ENCODE assay signal across 8 cellular contexts in the genomic region with DNA sequence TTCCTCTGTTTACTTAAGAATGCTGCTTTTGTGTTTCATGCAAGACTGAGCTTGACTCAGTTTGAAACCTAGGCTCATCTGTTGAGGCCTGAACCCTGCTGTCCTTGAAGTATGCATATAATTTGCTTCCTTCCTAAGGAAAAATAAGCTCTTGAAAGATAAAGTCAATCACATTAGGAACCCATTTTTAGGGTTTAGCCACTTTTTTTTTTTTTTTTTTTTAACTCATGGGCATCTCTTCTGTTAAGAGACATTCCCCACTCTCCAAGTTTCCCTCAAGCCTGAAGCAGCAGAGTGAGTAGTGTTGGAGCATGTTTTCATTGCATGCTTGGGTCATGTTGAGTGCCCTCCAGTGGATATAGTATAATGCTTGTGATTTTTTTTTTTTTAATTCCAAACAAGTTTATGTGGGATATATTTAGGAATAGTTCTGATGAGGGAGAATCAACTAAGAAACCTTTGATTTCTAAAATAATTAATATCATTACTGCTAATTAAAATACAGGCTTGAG. TPM values are rescaled to one million over a fixed set of nuclear protein-coding genes. Genes with fewer than 3 reads are reported as not detected.
DNase-seq lines count a peak whose midpoint lies in the region; ATAC-seq and TF ChIP-seq lines count a peak whose summit lies in the region.

No MANE protein-coding gene starts in this region.

- H3K9ac ChIP-seq in SK-N-SH, result no peak overlapping the region
- H3K9ac ChIP-seq in fibroblast of lung (ENCODE audit: insufficient read depth, low read length), result no peak overlapping the region

- peak; percentile 63 for TF ChIP-seq RAD21 in SK-N-SH (IDR thresholded peaks at IDR 0.05; ENCODE audit: low read length)

- H3K4me3 ChIP-seq in HFF-Myc (replicated peaks; ENCODE audit: low read depth, low read length) (peak overlapping the region; percentile 16; the same call in 1 of the 2 replicates), SK-N-SH (ENCODE audit: low read depth in 2 of 2, low read length in 1 of 2) (peak overlapping the region in 1 of 2 experiments; percentile 85; a peak in 3 of 4 replicates), fibroblast of lung (replicated peaks in 1 of 4; ENCODE audit: control extremely low read depth in 1 of 4, insufficient read depth in 1 of 4, low read depth in 3 of 4, low read length in 4 of 4) (peak overlapping the region in 3 of 4 experiments; percentile 68 to 98 (median 76))

- no peaks in the 10 kb centered on the region for H3K9me2 ChIP-seq in SK-N-SH

- H3K4me1 ChIP-seq in SK-N-SH (ENCODE audit: control insufficient read depth in 1 of 2, insufficient read depth in 2 of 2, low read depth in 1 of 2, low read length in 1 of 2) (peaks cover 13 to 16% of the 10 kb centered on the region in 2 experiments; a peak in 3 of 4 replicates), fibroblast of lung (ENCODE audit: control insufficient read depth, extremely low read depth, insufficient read depth, low read length) (peaks cover 14% of the 10 kb centered on the region)

- H2AFZ ChIP-seq in SK-N-SH (ENCODE audit: low read depth) (no peak overlapping the region), fibroblast of lung (ENCODE audit: low read length) (no peak overlapping the region)

- TF ChIP-seq EP300 in SK-N-SH (IDR thresholded peaks at IDR 0.05; ENCODE audit: borderline replicate concordance in 1 of 2, low read depth in 1 of 2, low read length in 1 of 2), result no peak

- H3K9me3 ChIP-seq in SK-N-SH (no peaks in the 10 kb centered on the region), fibroblast of lung (ENCODE audit: control insufficient read depth, insufficient read depth, low read depth, low read length) (no peaks in the 10 kb centered on the region)

- H4K20me1 ChIP-seq in SK-N-SH (ENCODE audit: insufficient read depth) (peaks cover 80% of the 10 kb centered on the region), fibroblast of lung (ENCODE audit: control insufficient read depth, extremely low read depth, insufficient read depth, low read length) (peaks cover 9% of the 10 kb centered on the region)

- peak overlapping the region; percentile 29 to 39; a peak in 2 of 4 replicates for H3K27ac ChIP-seq in SK-N-SH (ENCODE audit: low read depth in 2 of 2, low read length in 1 of 2)
- H3K27ac ChIP-seq in fibroblast of lung (ENCODE audit: insufficient read depth, low read length), result no peak overlapping the region

- POLR2A ChIA-PET in SK-N-SH (lab: Yijun Ruan, JAX), result no interaction called here

- H3K36me3 ChIP-seq in SK-N-SH (replicated peaks in 1 of 2; ENCODE audit: control insufficient read depth in 1 of 2, insufficient read depth in 2 of 2, low read length in 1 of 2) (peaks cover 0 to 4% of the 10 kb centered on the region in 2 experiments), fibroblast of lung (ENCODE audit: control insufficient read depth, insufficient read depth, low read length) (no peaks in the 10 kb centered on the region)

- H3K4me2 ChIP-seq in SK-N-SH (peak overlapping the region; percentile 81; the same call in 1 of the 2 replicates), fibroblast of lung (ENCODE audit: extremely low read depth, insufficient read depth, low read length) (peak overlapping the region; percentile 67)

- peak; percentile 5 for DNase-seq in NCI-H1105 treated with DMSO at 0.1 percent for 48 hours (lab: John Stamatoyannopoulos, UW)
- no peak for DNase-seq in NCI-H1105 (lab: John Stamatoyannopoulos, UW)
- no peak for DNase-seq in HFF-Myc (ENCODE audit: extremely low read depth, low read depth)
- DNase-seq in SK-N-SH, result peak; percentile 49
- peak; percentile 59 to 70 for DNase-seq in fibroblast of lung (ENCODE audit: low read depth in 2 of 2)
- DNase-seq in retina, result peak; percentile 32
- no peak for DNase-seq in stimulated activated naive CD4-positive, alpha-beta T cell treated with Interleukin-2 at 50 U/mL for 16 hours (lab: John Stamatoyannopoulos, UW)

- H3K27me3 ChIP-seq in SK-N-SH (ENCODE audit: insufficient read depth), result no peaks in the 10 kb centered on the region
- no peaks in the 10 kb centered on the region for H3K27me3 ChIP-seq in fibroblast of lung (ENCODE audit: control insufficient read depth, insufficient read depth, low read length)

- peaks cover 88% of the 10 kb centered on the region for H3K79me2 ChIP-seq in SK-N-SH (ENCODE audit: insufficient read depth)
- peaks cover 83% of the 10 kb centered on the region for H3K79me2 ChIP-seq in fibroblast of lung (ENCODE audit: control insufficient read depth, insufficient read depth, low read length)

- H3F3A ChIP-seq in SK-N-SH (replicated peaks; ENCODE audit: insufficient read depth), result no peaks in the 10 kb centered on the region

- CTCF ChIA-PET in SK-N-SH (lab: Yijun Ruan, JAX), result interaction anchor here (0.6 to 6.5 kb wide), 7 partner anchors 13 to 820 kb away, joined by 3 to 61 read pairs (median 3); no protein-coding TSS in a partner anchor

- no peak for ATAC-seq in HG02798 (IDR thresholded peaks at IDR 0.05; ENCODE audit: poor library complexity, unreplicated experiment)

- TF ChIP-seq CTCF in HFF-Myc (IDR thresholded peaks at IDR 0.05; ENCODE audit: low read depth, low read length, missing control alignments) (no peak), SK-N-SH (IDR thresholded peaks at IDR 0.05) (peak; percentile 68), fibroblast of lung (conservative IDR thresholded peaks at IDR 0.05 in 1 of 2, IDR thresholded peaks at IDR 0.05 in 1 of 2; ENCODE audit: low read depth in 1 of 2, low read length in 2 of 2) (peak; percentile 24 to 45)

TF ChIP-seq in SK-N-SH, 30 proteins besides CTCF, POLR2A, EP300 and RAD21:
- TF ChIP-seq TEAD4 (IDR thresholded peaks at IDR 0.05; ENCODE audit: borderline replicate concordance, insufficient read depth) (no peak), FOXM1 (IDR thresholded peaks at IDR 0.05; ENCODE audit: low read depth) (no peak), FOSL2 (IDR thresholded peaks at IDR 0.05; ENCODE audit: borderline replicate concordance, low read depth) (no peak), NFIC (IDR thresholded peaks at IDR 0.05; ENCODE audit: borderline replicate concordance) (no peak), MXI1 (IDR thresholded peaks at IDR 0.05; ENCODE audit: low read depth, low read length) (peak; percentile 61; the same call in 1 of the 2 replicates), RCOR1 (IDR thresholded peaks at IDR 0.05; ENCODE audit: low read length) (0 out of 2 replicates have a peak, but pooled peaks have one; percentile 20), EZH2phosphoT487 (IDR thresholded peaks at IDR 0.05; ENCODE audit: borderline replicate concordance, low read depth) (no peak), CHD2 (IDR thresholded peaks at IDR 0.05; ENCODE audit: low read length, partially characterized antibody) (no peak), RXRA (IDR thresholded peaks at IDR 0.05; ENCODE audit: borderline replicate concordance, low read depth) (no peak), TAF1 (IDR thresholded peaks at IDR 0.05; ENCODE audit: borderline replicate concordance, low read depth, low read length) (no peak), POLR2AphosphoS5 (IDR thresholded peaks at IDR 0.05; ENCODE audit: low read depth, low read length) (no peak), YY1 (IDR thresholded peaks at IDR 0.05; ENCODE audit: low read depth) (no peak; the same call in 1 of the 2 replicates), MEF2A (IDR thresholded peaks at IDR 0.05; ENCODE audit: borderline replicate concordance, low read depth) (no peak), GABPA (IDR thresholded peaks at IDR 0.05; ENCODE audit: low read depth) (no peak)
- TF ChIP-seq, protein P1, sequence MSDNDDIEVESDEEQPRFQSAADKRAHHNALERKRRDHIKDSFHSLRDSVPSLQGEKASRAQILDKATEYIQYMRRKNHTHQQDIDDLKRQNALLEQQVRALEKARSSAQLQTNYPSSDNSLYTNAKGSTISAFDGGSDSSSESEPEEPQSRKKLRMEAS (IDR thresholded peaks at IDR 0.05; ENCODE audit: low read depth), result no peak
- TF ChIP-seq, protein P2, sequence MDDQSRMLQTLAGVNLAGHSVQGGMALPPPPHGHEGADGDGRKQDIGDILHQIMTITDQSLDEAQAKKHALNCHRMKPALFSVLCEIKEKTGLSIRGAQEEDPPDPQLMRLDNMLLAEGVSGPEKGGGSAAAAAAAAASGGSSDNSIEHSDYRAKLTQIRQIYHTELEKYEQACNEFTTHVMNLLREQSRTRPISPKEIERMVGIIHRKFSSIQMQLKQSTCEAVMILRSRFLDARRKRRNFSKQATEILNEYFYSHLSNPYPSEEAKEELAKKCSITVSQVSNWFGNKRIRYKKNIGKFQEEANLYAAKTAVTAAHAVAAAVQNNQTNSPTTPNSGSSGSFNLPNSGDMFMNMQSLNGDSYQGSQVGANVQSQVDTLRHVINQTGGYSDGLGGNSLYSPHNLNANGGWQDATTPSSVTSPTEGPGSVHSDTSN (IDR thresholded peaks at IDR 0.05), result no peak

RNA-seq across cellular contexts. Expression of a gene that starts 3.6 kb away (rescaled TPM):
- 178 and 279 TPM in 2 replicates for polyA plus RNA-seq in SK-N-SH (2012; rRNA removed)
- 139 and 171 TPM in 2 replicates for polyA plus RNA-seq in SK-N-SH (2012; cell fraction: cytosol; rRNA removed)
- 331 and 398 TPM in 2 replicates for polyA plus RNA-seq in SK-N-SH (2012; cell fraction: nucleus; rRNA removed)
- total RNA-seq in fibroblast of lung, result 738 and 792 TPM in 2 replicates
- polyA plus RNA-seq in fibroblast of lung, result 266 and 414 TPM in 2 replicates
- 191 and 267 TPM in 2 replicates for polyA plus RNA-seq in fibroblast of lung (2012)
- polyA minus RNA-seq in fibroblast of lung (ENCODE audit: low replicate concordance), result 2,076 and 2,449 TPM in 2 replicates

Comparison
In these comparisons a context has a peak if more than half of its experiments do, and no peak if none do; other contexts are left out.
1. DNase-seq: peak in NCI-H1105 treated with DMSO at 0.1 percent for 48 hours (single experiment), SK-N-SH (single experiment), fibroblast of lung (2 of 2) and retina (single experiment); none in NCI-H1105 (single experiment), HFF-Myc (single experiment) and stimulated activated naive CD4-positive, alpha-beta T cell treated with Interleukin-2 at 50 U/mL for 16 hours (single experiment).